18 cellular contexts compared by ENCODE assay signal in the genomic region with DNA sequence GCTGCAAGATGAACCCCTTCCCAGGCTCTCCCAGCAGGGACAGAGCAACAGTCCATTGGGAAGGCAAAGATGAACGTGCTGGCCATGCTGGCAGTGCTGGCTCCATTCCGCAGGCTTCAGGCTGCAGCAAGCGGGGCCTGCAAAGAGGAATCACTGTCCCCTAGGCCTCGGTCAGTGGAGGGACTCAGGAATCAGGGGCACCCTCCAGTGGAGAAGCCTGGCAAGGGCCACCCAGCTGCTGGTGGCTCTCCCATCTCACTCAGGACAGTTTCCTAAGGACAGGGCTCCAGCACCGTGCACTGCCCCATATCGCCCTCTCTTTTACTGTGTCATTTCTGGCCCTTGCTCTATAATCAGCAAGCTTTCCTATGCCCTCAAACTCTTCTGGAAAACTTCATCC.
DNase-seq lines count a peak whose midpoint lies in the region; ATAC-seq, FAIRE-seq and TF ChIP-seq lines count a peak whose summit lies in the region.
"Had no signal": no experiment of that assay in that cellular context is flagged by ENCODE, and none has a peak within 500 bp of the region (broad histone marks: within the 10 kb centered on the region; RNA-seq: fewer than 3 reads in every experiment).

No MANE protein-coding gene starts in this region.

- H3K4me3 Mint-ChIP-seq in central memory CD8-positive, alpha-beta T cell, result no peak overlapping the region
- H3K4me3 Mint-ChIP-seq in neural crest cell, result no peak overlapping the region
- H3K4me3 Mint-ChIP-seq: activated B cell treated with CpG ODN at 0.5 μM for 24 hours, CD14-positive monocyte had no signal

- no peaks in the 10 kb centered on the region for H3K4me1 Mint-ChIP-seq in central memory CD8-positive, alpha-beta T cell
- H3K4me1 Mint-ChIP-seq in neural crest cell, result peaks cover 1% of the 10 kb centered on the region
- H3K4me1 Mint-ChIP-seq: activated B cell treated with CpG ODN at 0.5 μM for 24 hours, CD14-positive monocyte had no signal

- peak; percentile 19 for ATAC-seq in central memory CD8-positive, alpha-beta T cell (replicated peaks; ENCODE audit: extremely low read depth, poor library complexity, severe bottlenecking)

- H3K27ac Mint-ChIP-seq in central memory CD8-positive, alpha-beta T cell (ENCODE audit: low read depth), result no peak overlapping the region
- H3K27ac Mint-ChIP-seq in neural crest cell (ENCODE audit: unreplicated experiment), result peak overlapping the region; percentile 93
- H3K27ac Mint-ChIP-seq: activated B cell treated with CpG ODN at 0.5 μM for 24 hours, CD14-positive monocyte had no signal

- peaks cover 16% of the 10 kb centered on the region for H3K9me3 Mint-ChIP-seq in central memory CD8-positive, alpha-beta T cell
- H3K9me3 Mint-ChIP-seq in neural crest cell, result no peaks in the 10 kb centered on the region
- H3K9me3 Mint-ChIP-seq: activated B cell treated with CpG ODN at 0.5 μM for 24 hours had no signal

- FAIRE-seq in urothelium cell line (lab: Jason Lieb, UNC), result no peak

- no peak for TF ChIP-seq CTCF in neural crest cell (conservative IDR thresholded peaks at IDR 0.05)

- peak; percentile 13 for DNase-seq in Daoy (ENCODE audit: low read depth)
- DNase-seq in HuH-7 (ENCODE audit: low spot score), result peak; percentile 7
- DNase-seq in central memory CD8-positive, alpha-beta T cell (ENCODE audit: low spot score in 2 of 2), result no peak
- no peak for DNase-seq in neural crest cell (ENCODE audit: low read depth, low spot score)
- DNase-seq in stimulated activated CD8-positive, alpha-beta memory T cell treated with anti-CD3 and anti-CD28 coated beads, Interleukin-4, amount 100 ng/mL, for 48 hours, result no peak
- DNase-seq in urothelium cell line (ENCODE audit: low spot score), result no peak
- no peak for DNase-seq in kidney glomerular epithelial cell (lab: John Stamatoyannopoulos, UW)
- DNase-seq in activated CD4-positive, alpha-beta T cell treated with anti-CD3 and anti-CD28 coated beads, Interleukin-2, amount 50 U/mL, for 48 hours, result no peak
- DNase-seq: activated B cell treated with CpG ODN at 0.5 μM for 24 hours; activated gamma-delta T cell treated with Interleukin-2 at 50 U/mL for 16 hours; aorta; GF-D8; NCI-H1436; NCI-H345; stimulated activated CD4-positive, alpha-beta T cell treated with anti-CD3 and anti-CD28 coated beads, Interleukin-4, amount 100 ng/mL, for 4 hours; SW 1271; tibial artery had no signal

- no peaks in the 10 kb centered on the region for H3K27me3 Mint-ChIP-seq in central memory CD8-positive, alpha-beta T cell
- H3K27me3 Mint-ChIP-seq in neural crest cell (ENCODE audit: low read depth), result no peaks in the 10 kb centered on the region
- H3K27me3 Mint-ChIP-seq: activated B cell treated with CpG ODN at 0.5 μM for 24 hours had no signal

- no peaks in the 10 kb centered on the region for H3K36me3 Mint-ChIP-seq in central memory CD8-positive, alpha-beta T cell (ENCODE audit: insufficient read depth)
- H3K36me3 Mint-ChIP-seq in neural crest cell (ENCODE audit: low read depth), result no peaks in the 10 kb centered on the region
- H3K36me3 Mint-ChIP-seq: CD14-positive monocyte had no signal

Comparison
In these comparisons a context has a peak if more than half of its experiments do, and no peak if none do; other contexts are left out.
1. DNase-seq: peak in Daoy (single experiment) and HuH-7 (single experiment); none in central memory CD8-positive, alpha-beta T cell (0 of 2), neural crest cell (single experiment), stimulated activated CD8-positive, alpha-beta memory T cell treated with anti-CD3 and anti-CD28 coated beads, Interleukin-4, amount 100 ng/mL, for 48 hours (single experiment), urothelium cell line (single experiment), kidney glomerular epithelial cell (single experiment) and activated CD4-positive, alpha-beta T cell treated with anti-CD3 and anti-CD28 coated beads, Interleukin-2, amount 50 U/mL, for 48 hours (0 of 2).